In the genomic region with DNA sequence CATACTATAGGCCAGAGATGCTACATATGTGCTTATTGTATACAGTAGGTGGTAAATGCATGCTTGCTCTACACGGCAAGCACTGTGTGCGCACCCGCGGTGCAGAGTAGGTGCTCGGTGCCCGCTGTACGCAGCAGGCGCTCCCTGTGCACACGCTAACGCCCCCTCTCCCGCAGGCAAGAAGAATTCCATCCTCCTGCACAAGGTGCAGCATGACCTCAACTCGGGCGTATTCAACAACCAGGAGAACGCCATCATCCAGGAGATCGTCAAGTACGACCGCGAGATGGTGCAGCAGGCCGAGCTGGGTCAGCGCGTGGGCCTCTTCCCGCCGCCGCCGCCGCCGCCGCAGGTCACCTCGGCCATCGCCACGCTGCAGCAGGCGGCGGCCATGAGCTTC, we compare ENCODE assay signal across 1 cellular context.
TF ChIP-seq lines count a peak whose summit lies in the region.

No MANE protein-coding gene starts in this region.

TF ChIP-seq in HEK293T, 16 proteins besides CTCF, POLR2A, EP300 and RAD21:
- TF ChIP-seq FOXM1 (IDR thresholded peaks at IDR 0.05; ENCODE audit: borderline replicate concordance) (no peak), ZNF384 (IDR thresholded peaks at IDR 0.05) (no peak), ARNT (IDR thresholded peaks at IDR 0.05) (no peak), HDGF (IDR thresholded peaks at IDR 0.05; ENCODE audit: borderline replicate concordance) (no peak), BHLHE40 (IDR thresholded peaks at IDR 0.05; ENCODE audit: borderline replicate concordance) (no peak), SP1 (IDR thresholded peaks at IDR 0.05) (no peak), FOXA1 (IDR thresholded peaks at IDR 0.05) (no peak), SUZ12 (IDR thresholded peaks at IDR 0.05) (no peak), NFRKB (IDR thresholded peaks at IDR 0.05) (no peak), FOXK2 (IDR thresholded peaks at IDR 0.05) (no peak), CTBP1 (IDR thresholded peaks at IDR 0.05; ENCODE audit: borderline replicate concordance) (no peak), ELF4 (IDR thresholded peaks at IDR 0.05) (no peak)
